ENCODE assay signal across 13 cellular contexts in genomic region chr11:11980200-11980599, GRCh38. TPM values are rescaled to one million over a fixed set of nuclear protein-coding genes. Genes with fewer than 3 reads are reported as not detected.
DNase-seq lines count a peak whose midpoint lies in the region; TF ChIP-seq lines count a peak whose summit lies in the region.
"Had no signal": no experiment of that assay in that cellular context is flagged by ENCODE, and none has a peak within 500 bp of the region (broad histone marks: within the 10 kb centered on the region; RNA-seq: fewer than 3 reads in every experiment).

No MANE protein-coding gene starts in this region.

- TF ChIP-seq CTCF in glutamatergic neuron (IDR thresholded peaks at IDR 0.05; ENCODE audit: partially characterized antibody, unreplicated experiment): no peak
- no peak for TF ChIP-seq CTCF in sigmoid colon (IDR thresholded peaks at IDR 0.05)

- no peak for TF ChIP-seq POLR2A in sigmoid colon (IDR thresholded peaks at IDR 0.05)

- H3K4me3 Mint-ChIP-seq in glutamatergic neuron (ENCODE audit: unreplicated experiment): peak overlapping the region; percentile 34

- H3K9ac ChIP-seq in adipocyte (ENCODE audit: low read length): peak overlapping the region; percentile 49

- peaks cover 11% of the 10 kb centered on the region for H3K9me3 Mint-ChIP-seq in glutamatergic neuron (ENCODE audit: unreplicated experiment)

- no peaks in the 10 kb centered on the region for H3K36me3 ChIP-seq in adipocyte (ENCODE audit: control insufficient read depth, insufficient read depth, low read length, severe bottlenecking)
- H3K36me3 ChIP-seq in sigmoid colon: no peaks in the 10 kb centered on the region
- H3K36me3 ChIP-seq: right lobe of liver had no signal

- no peaks in the 10 kb centered on the region for H3K36me3 Mint-ChIP-seq in glutamatergic neuron (ENCODE audit: unreplicated experiment)

- H3K4me1 ChIP-seq in adipocyte (ENCODE audit: control insufficient read depth, insufficient read depth, low read length) (peaks cover 70% of the 10 kb centered on the region), sigmoid colon (peaks cover 0 to 52% (median 46%) of the 10 kb centered on the region in 4 donors)

- TF ChIP-seq EP300 in sigmoid colon (IDR thresholded peaks at IDR 0.05): no peak

- peaks cover 8% of the 10 kb centered on the region for H3K27me3 Mint-ChIP-seq in glutamatergic neuron (ENCODE audit: unreplicated experiment)

- H3K4me1 Mint-ChIP-seq in glutamatergic neuron (ENCODE audit: low read depth, unreplicated experiment): peaks cover 37% of the 10 kb centered on the region

- H3K4me3 ChIP-seq in adipocyte (ENCODE audit: low read length) (no peak overlapping the region), sigmoid colon (no peak overlapping the region)
- H3K4me3 ChIP-seq: K562, right lobe of liver had no signal

- H3K9me3 ChIP-seq in adipocyte (ENCODE audit: control insufficient read depth, low read length) (no peaks in the 10 kb centered on the region), sigmoid colon (no peaks in the 10 kb centered on the region)
- H3K9me3 ChIP-seq: right lobe of liver had no signal

- H3K27ac Mint-ChIP-seq in glutamatergic neuron (ENCODE audit: unreplicated experiment): peak overlapping the region; percentile 87

- peak; percentile 58 for DNase-seq in A172 (ENCODE audit: low spot score)
- no peak for DNase-seq in adipocyte (ENCODE audit: low read depth)
- DNase-seq in glutamatergic neuron: no peak
- DNase-seq in sigmoid colon: no peak
- DNase-seq in activated CD4-positive, alpha-beta T cell treated with anti-CD3 and anti-CD28 coated beads for 1 hour: no peak
- DNase-seq in SW 1271 (lab: John Stamatoyannopoulos, UW): no peak
- DNase-seq in NCI-H1417 (lab: John Stamatoyannopoulos, UW): no peak
- no peak for DNase-seq in cerebellar nuclear complex (lab: John Stamatoyannopoulos, UW)
- DNase-seq: amygdala, NCI-H1694, NCI-H526 treated with DMSO at 0.1 percent for 48 hours, right lobe of liver had no signal

- WGBS in sigmoid colon, 2 donors: 90 to 98% methylated on average over 2 of the region's 2 CpGs

- intact Hi-C loops in sigmoid colon (cut with DNase I): no loop called here

- peak overlapping the region; percentile 68 to 87 (median 82) for H3K27ac ChIP-seq in sigmoid colon
- H3K27ac ChIP-seq: right lobe of liver had no signal

- H3K27me3 ChIP-seq in adipocyte (replicated peaks; ENCODE audit: control insufficient read depth, insufficient read depth, low read length) (no peaks in the 10 kb centered on the region), sigmoid colon (no peaks in the 10 kb centered on the region)
- H3K27me3 ChIP-seq: right lobe of liver had no signal

RNA-seq across cellular contexts. Expression of gene DKK3, which starts 28.2 kb away (rescaled TPM):
- 439 and 474 TPM in 2 replicates for total RNA-seq in A172 (2014; rRNA removed; shearing (Covaris generic))
- total RNA-seq in glutamatergic neuron (ENCODE audit: unreplicated experiment) (131 TPM), sigmoid colon (100 to 1,000 TPM in 2 of 4 donors, 10 to 100 TPM in 2; 83.6 to 181 (median 95.0) TPM)
- 10 to 100 TPM in 1 of 3 donors, 1 to 10 TPM in 2; 6.0 to 15.2 (median 9.0) TPM for polyA plus RNA-seq in sigmoid colon
